Comparison of ENCODE assay signal across 8 cellular contexts in the genomic region with DNA sequence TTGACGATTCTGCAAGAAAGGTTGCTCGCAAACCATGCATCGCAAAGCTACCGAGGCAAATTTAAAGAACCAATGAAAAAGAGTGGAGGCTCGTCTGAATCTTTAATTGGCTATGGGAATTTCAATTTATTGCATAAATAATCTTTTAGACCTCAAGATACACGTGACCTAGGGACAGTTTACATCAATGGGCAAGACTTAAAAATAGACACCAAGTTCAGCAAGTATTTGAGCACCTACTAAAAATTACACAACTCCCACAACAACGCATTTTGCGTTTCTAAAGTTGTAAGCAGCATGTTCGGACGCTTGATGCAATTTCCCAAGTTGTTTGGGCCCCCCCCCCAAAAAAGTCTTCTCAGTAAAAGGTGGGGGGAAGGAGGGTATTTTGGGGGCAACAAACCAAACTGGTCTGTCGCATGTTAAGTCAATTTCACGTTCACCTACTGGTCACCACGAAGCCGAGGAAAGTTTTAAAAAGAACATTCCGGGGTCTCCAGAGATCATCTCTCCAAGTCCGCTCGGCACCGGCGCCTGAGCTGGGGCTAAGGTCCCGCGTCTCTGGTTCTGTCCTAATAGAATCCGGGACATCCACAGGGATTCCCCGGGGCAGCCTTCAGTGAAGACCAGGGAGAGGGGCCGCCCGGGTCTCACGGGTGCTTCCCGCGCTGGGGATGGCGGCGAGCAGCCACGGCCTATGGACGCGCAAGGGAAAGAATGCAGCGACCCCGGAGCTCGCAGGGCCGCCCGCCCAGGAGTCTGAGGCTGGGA. TPM values are rescaled to one million over a fixed set of nuclear protein-coding genes. Genes with fewer than 3 reads are reported as not detected.
DNase-seq lines count a peak whose midpoint lies in the region; ATAC-seq, FAIRE-seq and TF ChIP-seq lines count a peak whose summit lies in the region.

No MANE protein-coding gene starts in this region.

- DNase-seq in GM06990 (ENCODE audit: extremely low read depth, insufficient read length) (no peak), OCI-LY7 (ENCODE audit: low spot score) (peak; percentile 78), bronchial epithelial cell (ENCODE audit: low read depth) (no peak), HepG2 (ENCODE audit: low spot score) (no peak), OCI-M2 (lab: John Stamatoyannopoulos, UW; ENCODE audit: unreplicated experiment) (no peak)

- peaks cover 31% of the 10 kb centered on the region for H3K4me1 ChIP-seq in OCI-LY7 (ENCODE audit: insufficient read depth, low read length, poor library complexity, severe bottlenecking)
- peaks cover 52% of the 10 kb centered on the region for H3K4me1 ChIP-seq in HepG2 (ENCODE audit: insufficient read depth, low read length)

- H3K4me2 ChIP-seq in OCI-LY7 (ENCODE audit: low read length) (peak overlapping the region; percentile 92), HepG2 (ENCODE audit: low read depth, low read length) (peak overlapping the region; percentile 95)

- no peak for TF ChIP-seq RAD21 in HepG2 (CRISPR knock-in tag; IDR thresholded peaks at IDR 0.05)

- CTCF ChIA-PET in OCI-LY7 (lab: Charles Lee; ENCODE audit: unreplicated experiment) (no interaction called here), HepG2 (lab: Yijun Ruan, JAX; ENCODE audit: low intra/inter-chr PET ratio, low total read pairs) (interaction anchor here (0.5 to 0.8 kb wide), 2 partner anchors 10 to 28 kb away, joined by 3 to 4 read pairs; no protein-coding TSS in a partner anchor)

- TF ChIP-seq EP300 in HepG2 (IDR thresholded peaks at IDR 0.05; ENCODE audit: low read depth in 2 of 2, low read length in 2 of 2) (no peak), HepG2 (CRISPR knock-in tag; IDR thresholded peaks at IDR 0.05; ENCODE audit: borderline replicate concordance) (no peak)

- BruUV-seq in OCI-LY7 (replicated peaks; lab: Mats Ljungman, UMichigan) = TSS peak; percentile 59
- TSS peak; percentile 48 for BruUV-seq in HepG2 (replicated peaks; lab: Mats Ljungman, UMichigan)

- TF ChIP-seq POLR2A in HepG2 (IDR thresholded peaks at IDR 0.05; ENCODE audit: insufficient read depth in 1 of 2, low read depth in 2 of 2, low read length in 2 of 2) = no peak; a peak in 1 of 4 replicates

- H3K9me3 ChIP-seq in OCI-LY7 (ENCODE audit: low read length) (no peaks in the 10 kb centered on the region), HepG2 (ENCODE audit: low read length) (no peaks in the 10 kb centered on the region)

- H2AFZ ChIP-seq in OCI-LY7 (ENCODE audit: low read length) = no peak overlapping the region
- no peak overlapping the region for H2AFZ ChIP-seq in HepG2 (ENCODE audit: low read length)

- TF ChIP-seq CTCF in GM06990 (IDR thresholded peaks at IDR 0.05; ENCODE audit: insufficient read depth, low read length, poor library complexity, severe bottlenecking) (no peak), OCI-LY7 (conservative IDR thresholded peaks at IDR 0.05; ENCODE audit: low read length) (no peak), bronchial epithelial cell (IDR thresholded peaks at IDR 0.05; ENCODE audit: insufficient read depth, low read length, severe bottlenecking) (no peak), HepG2 (CRISPR knock-in tag; IDR thresholded peaks at IDR 0.05) (no peak)

- H3K27me3 ChIP-seq in GM06990 (replicated peaks; ENCODE audit: control insufficient read depth, insufficient read depth, low read length) (no peaks in the 10 kb centered on the region), bronchial epithelial cell (ENCODE audit: control insufficient read depth, insufficient read depth, low read length) (no peaks in the 10 kb centered on the region), HepG2 (ENCODE audit: control insufficient read depth in 1 of 2, insufficient read depth in 2 of 2, low read length in 2 of 2) (no peaks in the 10 kb centered on the region; a peak in 1 of 5 replicates)

- no peaks in the 10 kb centered on the region for H3K9me2 ChIP-seq in OCI-LY7 (ENCODE audit: insufficient read depth, low read length)

- ATAC-seq in HG02588 (IDR thresholded peaks at IDR 0.05; ENCODE audit: unreplicated experiment) (peak; percentile 2), HepG2 (peak; percentile 0; the same call in 2 of the 3 replicates), GM21786 (IDR thresholded peaks at IDR 0.05; ENCODE audit: unreplicated experiment) (no peak)

- intact Hi-C loops in OCI-LY7 (cut with micrococcal nuclease; ENCODE audit: unreplicated experiment) (loop anchor here (5.0 to 10.0 kb wide), 2 partner anchors 110 to 537 kb away; a partner anchor contains a TSS), HepG2 (cut with micrococcal nuclease; ENCODE audit: unreplicated experiment) (loop anchor here (1.0 to 10.0 kb wide), 4 partner anchors 8 to 307 kb away; no protein-coding TSS in a partner anchor)

- peaks cover 58% of the 10 kb centered on the region for H4K20me1 ChIP-seq in OCI-LY7 (ENCODE audit: insufficient read depth, low read length)
- peaks cover 45% of the 10 kb centered on the region for H4K20me1 ChIP-seq in HepG2 (ENCODE audit: insufficient read depth, low read length)

- H3K27ac ChIP-seq in OCI-LY7 (ENCODE audit: low read depth, low read length, poor library complexity, severe bottlenecking) (peak overlapping the region; percentile 95), HepG2 (ENCODE audit: extremely low read length, insufficient read depth, low read length) (peak overlapping the region; percentile 97), temporal lobe (ENCODE audit: low read depth, low read length) (peak overlapping the region; percentile 87)

- no peak for FAIRE-seq in bronchial epithelial cell (lab: Jason Lieb, UNC)
- FAIRE-seq in HepG2 (lab: Jason Lieb, UNC) = no peak

- under 1% methylated on average over 34 of the region's 38 CpGs for whole genome bisulfite sequencing in HepG2 (ENCODE audit: low lambda C conversion rate)

- POLR2A ChIA-PET in OCI-LY7 (lab: Charles Lee) (interaction anchor here (0.5 to 4.0 kb wide), 5 partner anchors 11 to 1816 kb away, joined by 3 to 47 read pairs (median 10); no protein-coding TSS in a partner anchor), HepG2 (lab: Yijun Ruan, JAX) (interaction anchor here (0.8 to 7.3 kb wide), 12 partner anchors 9 to 395 kb away, joined by 3 to 114 read pairs (median 5); a partner anchor contains a TSS)

- H3K36me3 ChIP-seq in GM06990 (ENCODE audit: control insufficient read depth, insufficient read depth, low read length) (peaks cover 6% of the 10 kb centered on the region), OCI-LY7 (ENCODE audit: insufficient read depth, low read length) (peaks cover 87% of the 10 kb centered on the region), bronchial epithelial cell (ENCODE audit: control insufficient read depth, insufficient read depth, low read length) (peaks cover 3% of the 10 kb centered on the region), HepG2 (replicated peaks in 1 of 2; ENCODE audit: control insufficient read depth in 1 of 2, insufficient read depth in 2 of 2, low read length in 2 of 2) (peaks cover 1 to 8% of the 10 kb centered on the region in 2 experiments; a peak in 4 of 5 replicates)

- in situ Hi-C loops in HepG2 (cut with HindIII; ENCODE audit: extremely low pct_ligation_motif_present, low pct_unique_long_range_greater_than_20kb) = no loop called here

- H3K9ac ChIP-seq in HepG2 (ENCODE audit: insufficient read depth, low read depth, low read length) = peak overlapping the region; percentile 99

- H3K79me2 ChIP-seq in OCI-LY7 (ENCODE audit: insufficient read depth, low read depth, low read length) (peaks cover 96% of the 10 kb centered on the region), HepG2 (ENCODE audit: insufficient read depth, low read length) (peaks cover 97% of the 10 kb centered on the region)

- H3K4me3 ChIP-seq in GM06990 (replicated peaks; ENCODE audit: low read depth, low read length) (peak overlapping the region; percentile 96), OCI-LY7 (ENCODE audit: low read depth, low read length, poor library complexity, severe bottlenecking) (peak overlapping the region; percentile 97), bronchial epithelial cell (ENCODE audit: low read depth, low read length) (peak overlapping the region; percentile 93), HepG2 (replicated peaks in 1 of 3; ENCODE audit: insufficient read depth in 1 of 3, low read depth in 2 of 3, low read length in 3 of 3) (peak overlapping the region; percentile 89 to 95 (median 89))

RNA-seq across cellular contexts. Expression of a gene that starts 0.8 kb away (rescaled TPM):
- 183 and 204 TPM in 2 replicates for total RNA-seq in OCI-LY7 (2014; rRNA removed; shearing (Covaris generic))
- total RNA-seq in OCI-LY7 (2022) (263 and 274 TPM in 2 replicates), bronchial epithelial cell (96.5 and 152 TPM in 2 replicates), HepG2 (2016; rRNA removed; fragmentation: Illumina TruSeq; extraction: Trizol) (1,040 and 1,306 TPM in 2 replicates), temporal lobe (56.1 TPM)
- 667 and 747 TPM in 2 replicates for total RNA-seq in HepG2 (2016; cell fraction: cytosol; rRNA removed; fragmentation: Illumina TruSeq; extraction: Trizol; ENCODE audit: low read depth)
- 1,050 and 1,299 TPM in 2 replicates for total RNA-seq in HepG2 (2016; cell fraction: insoluble cytoplasmic fraction; rRNA removed; fragmentation: Illumina TruSeq; extraction: Trizol)
- 1,275 and 1,485 TPM in 2 replicates for total RNA-seq in HepG2 (2016; cell fraction: membrane; rRNA removed; fragmentation: Illumina TruSeq; extraction: Trizol)
- 908 and 989 TPM in 2 replicates for total RNA-seq in HepG2 (2016; cell fraction: nucleus; rRNA removed; fragmentation: Illumina TruSeq; extraction: Trizol)
- 448 and 664 TPM in 2 replicates for polyA plus RNA-seq in HepG2 (2011; rRNA removed)
- 385 and 413 TPM in 2 replicates for polyA plus RNA-seq in HepG2 (2011; cell fraction: cytosol; rRNA removed)
- 462 and 532 TPM in 2 replicates for polyA plus RNA-seq in HepG2 (2011; cell fraction: nucleus; rRNA removed)
- 554 and 823 TPM in 2 replicates for polyA plus RNA-seq in HepG2 (2012)
- polyA plus RNA-seq in HepG2 (2016; cell fraction: cytosol; fragmentation: Illumina TruSeq; extraction: Trizol; ENCODE audit: low read depth) = 567 and 609 TPM in 2 replicates
- 1,268 and 1,299 TPM in 2 replicates for polyA plus RNA-seq in HepG2 (2016; cell fraction: insoluble cytoplasmic fraction; fragmentation: Illumina TruSeq; extraction: Trizol; ENCODE audit: low read depth)
- polyA plus RNA-seq in HepG2 (2016; cell fraction: membrane; fragmentation: Illumina TruSeq; extraction: Trizol; ENCODE audit: low read depth) = 1,062 and 1,196 TPM in 2 replicates
- 1,466 and 1,524 TPM in 2 replicates for polyA plus RNA-seq in HepG2 (2016; cell fraction: nucleus; fragmentation: Illumina TruSeq; extraction: Trizol; ENCODE audit: insufficient read depth, low read depth)
- polyA minus RNA-seq in HepG2 (2011; rRNA and poly(A)+ RNA removed; ENCODE audit: low replicate concordance) = 79.2 and 575 TPM in 2 replicates
- 326 and 349 TPM in 2 replicates for polyA minus RNA-seq in HepG2 (2011; cell fraction: cytosol; rRNA and poly(A)+ RNA removed)
- 855 and 898 TPM in 2 replicates for polyA minus RNA-seq in HepG2 (2011; cell fraction: nucleus; rRNA and poly(A)+ RNA removed)

RNA-seq across cellular contexts. Expression of a gene that starts 1.0 kb away (rescaled TPM):
- 46.6 and 47.8 TPM in 2 replicates for total RNA-seq in OCI-LY7 (2014; rRNA removed; shearing (Covaris generic))
- 75.6 and 80.1 TPM in 2 replicates for total RNA-seq in OCI-LY7 (2022)
- 8.6 and 10.3 TPM in 2 replicates for total RNA-seq in bronchial epithelial cell
- 66.6 and 79.5 TPM in 2 replicates for total RNA-seq in HepG2 (2016; rRNA removed; fragmentation: Illumina TruSeq; extraction: Trizol)
- total RNA-seq in HepG2 (2016; cell fraction: cytosol; rRNA removed; fragmentation: Illumina TruSeq; extraction: Trizol; ENCODE audit: low read depth) = 15.1 and 18.2 TPM in 2 replicates
- 62.8 and 78.1 TPM in 2 replicates for total RNA-seq in HepG2 (2016; cell fraction: insoluble cytoplasmic fraction; rRNA removed; fragmentation: Illumina TruSeq; extraction: Trizol)
- total RNA-seq in HepG2 (2016; cell fraction: membrane; rRNA removed; fragmentation: Illumina TruSeq; extraction: Trizol) = 41.7 and 44.4 TPM in 2 replicates
- total RNA-seq in HepG2 (2016; cell fraction: nucleus; rRNA removed; fragmentation: Illumina TruSeq; extraction: Trizol) = 67.8 and 71.1 TPM in 2 replicates
- 24.8 and 36.7 TPM in 2 replicates for polyA plus RNA-seq in HepG2 (2011; rRNA removed)
- polyA plus RNA-seq in HepG2 (2011; cell fraction: cytosol; rRNA removed) = 17.2 and 20.9 TPM in 2 replicates
- 18.4 and 19.3 TPM in 2 replicates for polyA plus RNA-seq in HepG2 (2011; cell fraction: nucleus; rRNA removed)
- polyA plus RNA-seq in HepG2 (2012) = 31.5 and 47.5 TPM in 2 replicates
- 14.4 and 14.8 TPM in 2 replicates for polyA plus RNA-seq in HepG2 (2016; cell fraction: cytosol; fragmentation: Illumina TruSeq; extraction: Trizol; ENCODE audit: low read depth)
- 84.4 and 86.8 TPM in 2 replicates for polyA plus RNA-seq in HepG2 (2016; cell fraction: insoluble cytoplasmic fraction; fragmentation: Illumina TruSeq; extraction: Trizol; ENCODE audit: low read depth)
- 29.4 and 31.2 TPM in 2 replicates for polyA plus RNA-seq in HepG2 (2016; cell fraction: membrane; fragmentation: Illumina TruSeq; extraction: Trizol; ENCODE audit: low read depth)
- polyA plus RNA-seq in HepG2 (2016; cell fraction: nucleus; fragmentation: Illumina TruSeq; extraction: Trizol; ENCODE audit: insufficient read depth, low read depth) = 117 TPM in 2 replicates
- polyA minus RNA-seq in HepG2 (2011; rRNA and poly(A)+ RNA removed; ENCODE audit: low replicate concordance) = 14.2 and 14.9 TPM in 2 replicates
- 30.8 and 31.4 TPM in 2 replicates for polyA minus RNA-seq in HepG2 (2011; cell fraction: cytosol; rRNA and poly(A)+ RNA removed)
- 48.9 and 53.8 TPM in 2 replicates for polyA minus RNA-seq in HepG2 (2011; cell fraction: nucleus; rRNA and poly(A)+ RNA removed)
- 6.1 TPM for total RNA-seq in temporal lobe
